Comparison of ENCODE assay signal across 20 cellular contexts in the genomic region with DNA sequence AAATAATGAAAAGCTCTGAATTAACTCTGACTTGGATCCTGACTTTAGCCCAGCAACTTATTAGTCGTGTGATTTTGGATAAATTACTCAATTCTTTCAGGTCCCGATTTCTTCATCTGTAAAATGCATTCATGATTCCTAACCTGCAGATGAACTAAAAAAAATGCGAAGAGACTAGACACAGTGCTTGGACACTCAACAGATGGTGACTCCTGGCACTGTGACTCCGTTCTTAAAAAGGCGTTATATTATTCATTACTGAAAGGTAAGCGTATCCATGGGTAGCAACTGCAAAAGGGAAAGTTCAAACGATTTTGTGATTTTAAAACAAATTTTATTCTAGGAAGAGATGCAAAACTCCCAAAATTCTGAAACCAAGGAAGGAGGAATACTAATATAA.
"Had no signal": no experiment of that assay in that cellular context is flagged by ENCODE, and none has a peak within 500 bp of the region (broad histone marks: within the 10 kb centered on the region; RNA-seq: fewer than 3 reads in every experiment).

No MANE protein-coding gene starts in this region.

- ATAC-seq: effector memory CD8-positive, alpha-beta T cell; foreskin keratinocyte; gastroesophageal sphincter; heart left ventricle; left cardiac atrium; left lung; left ventricle myocardium superior; lower lobe of right lung; naive thymus-derived CD4-positive, alpha-beta T cell; natural killer cell had no signal

- H3K4me3 ChIP-seq: colonic mucosa, esophagus muscularis mucosa, gastroesophageal sphincter, heart left ventricle, hepatocyte, left lung, lower lobe of right lung had no signal

- H3K9me3 ChIP-seq: colonic mucosa, esophagus muscularis mucosa, gastroesophageal sphincter, heart left ventricle, left lung, lower lobe of right lung had no signal

- H3K36me3 ChIP-seq: colonic mucosa, heart left ventricle, lower lobe of right lung had no signal

- H3K27me3 ChIP-seq: colonic mucosa, esophagus muscularis mucosa, foreskin keratinocyte, gastroesophageal sphincter, heart left ventricle, hepatocyte, left lung had no signal

- H3K4me1 ChIP-seq: colonic mucosa, esophagus muscularis mucosa, foreskin keratinocyte, gastroesophageal sphincter, heart left ventricle, left lung, lower lobe of right lung had no signal

- DNase-seq: colonic mucosa; cortex of kidney; effector CD8-positive, alpha-beta T cell; effector memory CD8-positive, alpha-beta T cell; endodermal cell; erythroblast; foreskin keratinocyte; heart left ventricle; hypothalamus; immature natural killer cell; left cardiac atrium; left lung; left ventricle myocardium superior; lower lobe of right lung; mesenchymal stem cell; naive thymus-derived CD4-positive, alpha-beta T cell; natural killer cell had no signal
